In genomic region chr16:21953541-21953902, GRCh38 we compare ENCODE assay signal across 8 cellular contexts. TPM values are rescaled to one million over a fixed set of nuclear protein-coding genes. Genes with fewer than 3 reads are reported as not detected.
DNase-seq lines count a peak whose midpoint lies in the region; ATAC-seq and TF ChIP-seq lines count a peak whose summit lies in the region.

No MANE protein-coding gene starts in this region.

- CTCF ChIA-PET in AG04449 (lab: Yijun Ruan, JAX): interaction anchor here (1.0 to 3.0 kb wide), 6 partner anchors 47 to 235 kb away, joined by 3 to 21 read pairs (median 4); no protein-coding TSS in a partner anchor

- no peak for TF ChIP-seq CTCF in AG04449 (IDR thresholded peaks at IDR 0.05; ENCODE audit: insufficient read depth, low read length, missing control alignments)
- TF ChIP-seq CTCF in fibroblast of pulmonary artery (IDR thresholded peaks at IDR 0.05; ENCODE audit: low read length, missing control alignments): no peak
- TF ChIP-seq CTCF in progenitor cell of endocrine pancreas (IDR thresholded peaks at IDR 0.05; ENCODE audit: unreplicated experiment): no peak

- H3K27me3 ChIP-seq in SJCRH30: no peaks in the 10 kb centered on the region

- H3K4me1 Mint-ChIP-seq in progenitor cell of endocrine pancreas (ENCODE audit: low read depth): peaks cover 12% of the 10 kb centered on the region

- H3K27me3 Mint-ChIP-seq in progenitor cell of endocrine pancreas: no peaks in the 10 kb centered on the region

- no peaks in the 10 kb centered on the region for H3K9me3 Mint-ChIP-seq in progenitor cell of endocrine pancreas (ENCODE audit: low read depth)

- peak; percentile 12 for ATAC-seq in GM21447 (IDR thresholded peaks at IDR 0.05; ENCODE audit: unreplicated experiment)

- peaks cover 7% of the 10 kb centered on the region for H3K36me3 ChIP-seq in SJCRH30

- H3K4me1 ChIP-seq in SJCRH30: no peaks in the 10 kb centered on the region

- POLR2A ChIA-PET in AG04449 (lab: Yijun Ruan, JAX): interaction anchor here (0.6 to 1.0 kb wide), 2 partner anchors 179 to 202 kb away, joined by 3 read pairs; no protein-coding TSS in a partner anchor

- peak overlapping the region; percentile 100 for H3K27ac Mint-ChIP-seq in progenitor cell of endocrine pancreas

- H3K4me3 Mint-ChIP-seq in progenitor cell of endocrine pancreas (ENCODE audit: low read depth): peak overlapping the region; percentile 95

- H3K4me3 ChIP-seq in AG04449 (ENCODE audit: low read depth, low read length) (peak overlapping the region; percentile 85), SJCRH30 (peak overlapping the region; percentile 79), fibroblast of pulmonary artery (replicated peaks; ENCODE audit: low read depth, low read length) (peak overlapping the region; percentile 100)

- DNase-seq in AG04449 (ENCODE audit: low read depth, low spot score) (no peak), SJCRH30 (no peak), fibroblast of pulmonary artery (ENCODE audit: low read depth) (no peak), progenitor cell of endocrine pancreas (ENCODE audit: low spot score, unreplicated experiment) (no peak), NCI-H1417 (lab: John Stamatoyannopoulos, UW) (no peak), SHP77 treated with DMSO at 0.1 percent for 48 hours (lab: John Stamatoyannopoulos, UW) (no peak), EL (no peak)

- peak overlapping the region; percentile 96 for H3K27ac ChIP-seq in SJCRH30

- H3K36me3 Mint-ChIP-seq in progenitor cell of endocrine pancreas (ENCODE audit: insufficient read depth): peaks cover 6% of the 10 kb centered on the region

- H3K9me3 ChIP-seq in SJCRH30 (replicated peaks): no peaks in the 10 kb centered on the region

RNA-seq across cellular contexts. Expression of gene UQCRC2, which starts 0.4 kb away (rescaled TPM):
- total RNA-seq in SJCRH30 (2014; rRNA removed; shearing (Covaris generic)): 166 and 169 TPM in 2 replicates
- total RNA-seq in progenitor cell of endocrine pancreas: 196 and 198 TPM in 2 replicates

RNA-seq across cellular contexts. Expression of gene PDZD9, which starts 47.4 kb away (rescaled TPM):
- not detected in 2 replicates for total RNA-seq in SJCRH30 (2014; rRNA removed; shearing (Covaris generic))
- not detected in 2 replicates for total RNA-seq in progenitor cell of endocrine pancreas

RNA-seq across cellular contexts. Expression of gene MOSMO, which starts 54.4 kb away (rescaled TPM):
- 12.1 and 12.5 TPM in 2 replicates for total RNA-seq in SJCRH30 (2014; rRNA removed; shearing (Covaris generic))
- 14.8 and 15.7 TPM in 2 replicates for total RNA-seq in progenitor cell of endocrine pancreas
